In genomic region chr22:49657974-49658550, GRCh38 we compare ENCODE assay signal across 11 cellular contexts.
DNase-seq lines count a peak whose midpoint lies in the region; ATAC-seq, FAIRE-seq and TF ChIP-seq lines count a peak whose summit lies in the region.
"Had no signal": no experiment of that assay in that cellular context is flagged by ENCODE, and none has a peak within 500 bp of the region (broad histone marks: within the 10 kb centered on the region; RNA-seq: fewer than 3 reads in every experiment).

No MANE protein-coding gene starts in this region.

- no peak for TF ChIP-seq POLR2A in esophagus muscularis mucosa (IDR thresholded peaks at IDR 0.05; ENCODE audit: low read depth)

- DNase-seq in T-cell: peak in 2 of 34 experiments; percentile 13 to 24
- DNase-seq in esophagus muscularis mucosa (ENCODE audit: extremely low spot score): no peak
- DNase-seq in C1 segment of cervical spinal cord (lab: John Stamatoyannopoulos, UW): no peak
- no peak for DNase-seq in small intestine
- no peak for DNase-seq in colonic mucosa
- DNase-seq: EL, SIG-M5 had no signal

- TF ChIP-seq CTCF in esophagus muscularis mucosa (IDR thresholded peaks at IDR 0.05): no peak
- no peak for TF ChIP-seq CTCF in colonic mucosa (IDR thresholded peaks at IDR 0.05)

- CTCF ChIA-PET in T-cell (lab: Charles Lee): no interaction called here

- no peaks in the 10 kb centered on the region for H3K9me3 ChIP-seq in esophagus muscularis mucosa
- H3K9me3 ChIP-seq in skeletal muscle tissue (ENCODE audit: control insufficient read depth in 3 of 3, low read length in 3 of 3): no peaks in the 10 kb centered on the region
- H3K9me3 ChIP-seq in small intestine (ENCODE audit: control insufficient read depth, low read depth): no peaks in the 10 kb centered on the region
- no peaks in the 10 kb centered on the region for H3K9me3 ChIP-seq in colonic mucosa

- H3K36me3 ChIP-seq in esophagus muscularis mucosa (no peaks in the 10 kb centered on the region), skeletal muscle tissue (ENCODE audit: control insufficient read depth in 3 of 3, insufficient read depth in 3 of 3, low read length in 3 of 3) (no peaks in the 10 kb centered on the region), small intestine (ENCODE audit: control insufficient read depth in 2 of 2, insufficient read depth in 2 of 2, low read length in 2 of 2) (no peaks in the 10 kb centered on the region), colonic mucosa (no peaks in the 10 kb centered on the region)

- H3K36me3 Mint-ChIP-seq in T-cell: peaks cover 8% of the 10 kb centered on the region

- peaks cover 35 to 42% (median 40%) of the 10 kb centered on the region in 3 donors for H3K4me1 Mint-ChIP-seq in T-cell

- POLR2A ChIA-PET in T-cell (lab: Charles Lee): no interaction called here

- no peak for FAIRE-seq in small intestine (lab: Jason Lieb, UNC)
- FAIRE-seq: bronchial epithelial cell had no signal

- H3K4me3 Mint-ChIP-seq in T-cell: peak overlapping the region; percentile 91 to 95 (median 93)

- 78% methylated on average over 10 of the region's 11 CpGs for WGBS in esophagus muscularis mucosa
- 69 to 72% (median 70%) methylated on average over 11 of the region's 11 CpGs for WGBS in small intestine, 3 donors

- no peaks in the 10 kb centered on the region for H3K27me3 Mint-ChIP-seq in T-cell

- peaks cover 0 to 6% (median 2%) of the 10 kb centered on the region in 4 donors for H3K4me1 ChIP-seq in esophagus muscularis mucosa
- H3K4me1 ChIP-seq in skeletal muscle tissue (ENCODE audit: control insufficient read depth in 3 of 3, insufficient read depth in 3 of 3, low read length in 3 of 3): peaks cover 4 to 10% (median 4%) of the 10 kb centered on the region in 3 donors
- peaks cover 0 to 3% of the 10 kb centered on the region in 2 donors for H3K4me1 ChIP-seq in small intestine (ENCODE audit: control insufficient read depth in 2 of 2, insufficient read depth in 1 of 2, low read depth in 1 of 2, low read length in 1 of 2)
- H3K4me1 ChIP-seq in colonic mucosa: no peaks in the 10 kb centered on the region

- no peak for TF ChIP-seq EP300 in esophagus muscularis mucosa (IDR thresholded peaks at IDR 0.05)

- H3K27me3 ChIP-seq in esophagus muscularis mucosa (peaks cover 0 to 54% (median 1%) of the 10 kb centered on the region in 4 donors), skeletal muscle tissue (ENCODE audit: control insufficient read depth in 3 of 3, insufficient read depth in 3 of 3, low read length in 3 of 3) (peaks cover 10 to 47% (median 36%) of the 10 kb centered on the region in 3 donors), small intestine (ENCODE audit: control insufficient read depth in 2 of 2, insufficient read depth in 2 of 2, low read length in 2 of 2) (no peaks in the 10 kb centered on the region), colonic mucosa (no peaks in the 10 kb centered on the region)

- ATAC-seq in GM19395 (IDR thresholded peaks at IDR 0.05; ENCODE audit: unreplicated experiment) (peak; percentile 6), T-cell (replicated peaks in 1 of 4) (no peak), HG03159 (IDR thresholded peaks at IDR 0.05; ENCODE audit: unreplicated experiment) (no peak)

- no peaks in the 10 kb centered on the region for H3K9me3 Mint-ChIP-seq in T-cell

- H3K9ac ChIP-seq in skeletal muscle tissue (ENCODE audit: low read depth in 1 of 3, low read length in 3 of 3) (peak overlapping the region in 1 of 3 donors; percentile 16), colonic mucosa (ENCODE audit: low read depth in 2 of 2, low read length in 2 of 2) (no peak overlapping the region)

- H3K27ac Mint-ChIP-seq in T-cell: peak overlapping the region; percentile 90 to 93

- H3K27ac ChIP-seq in esophagus muscularis mucosa (replicated peaks in 1 of 4) (peak overlapping the region; percentile 62 to 72 (median 64)), skeletal muscle tissue (ENCODE audit: low read depth, low read length) (peak overlapping the region; percentile 64), small intestine (ENCODE audit: low read depth in 1 of 2, low read length in 1 of 2) (peak overlapping the region in 1 of 2 donors; percentile 58), colonic mucosa (no peak overlapping the region)

- intact Hi-C loops in esophagus muscularis mucosa (cut with DNase I): no loop called here
- intact Hi-C loops in colonic mucosa (cut with DNase I): no loop called here

- H3K4me3 ChIP-seq in esophagus muscularis mucosa: peak overlapping the region in 3 of 4 donors; percentile 27 to 50 (median 44)
- peak overlapping the region; percentile 20 to 59 (median 29) for H3K4me3 ChIP-seq in skeletal muscle tissue (ENCODE audit: low read length in 3 of 3)
- no peak overlapping the region for H3K4me3 ChIP-seq in small intestine (ENCODE audit: low read depth in 1 of 2, low read length in 2 of 2)
- H3K4me3 ChIP-seq in colonic mucosa: no peak overlapping the region

Comparison
In these comparisons a context has a peak if more than half of its experiments do, and no peak if none do; other contexts are left out.
1. H3K4me3 ChIP-seq: peak in esophagus muscularis mucosa (3 of 4) and skeletal muscle tissue (3 of 3); none in small intestine (0 of 2) and colonic mucosa (single experiment).